6 cellular contexts compared by ENCODE assay signal in genomic region chr10:32622409-32622808, GRCh38.
"Had no signal": no experiment of that assay in that cellular context is flagged by ENCODE, and none has a peak within 500 bp of the region (broad histone marks: within the 10 kb centered on the region; RNA-seq: fewer than 3 reads in every experiment).

No MANE protein-coding gene starts in this region.

- H3K27me3 Mint-ChIP-seq: IgD-negative memory B cell had no signal

- FAIRE-seq: H54, HTR-8/SVneo had no signal

- H3K4me2 ChIP-seq: GM23338 had no signal

- H3K27ac Mint-ChIP-seq: GM23338, H9, IgD-negative memory B cell had no signal

- H3K4me3 Mint-ChIP-seq: GM23338, H9, IgD-negative memory B cell had no signal

- H3K4me3 ChIP-seq: GM23338 had no signal

- ATAC-seq: GM23338 had no signal

- H3K4me1 Mint-ChIP-seq: GM23338, H9, IgD-negative memory B cell had no signal

- DNase-seq: H9, HCEC 1CT had no signal

- H2AFZ ChIP-seq: GM23338 had no signal
